ENCODE assay signal across 18 cellular contexts in the genomic region with DNA sequence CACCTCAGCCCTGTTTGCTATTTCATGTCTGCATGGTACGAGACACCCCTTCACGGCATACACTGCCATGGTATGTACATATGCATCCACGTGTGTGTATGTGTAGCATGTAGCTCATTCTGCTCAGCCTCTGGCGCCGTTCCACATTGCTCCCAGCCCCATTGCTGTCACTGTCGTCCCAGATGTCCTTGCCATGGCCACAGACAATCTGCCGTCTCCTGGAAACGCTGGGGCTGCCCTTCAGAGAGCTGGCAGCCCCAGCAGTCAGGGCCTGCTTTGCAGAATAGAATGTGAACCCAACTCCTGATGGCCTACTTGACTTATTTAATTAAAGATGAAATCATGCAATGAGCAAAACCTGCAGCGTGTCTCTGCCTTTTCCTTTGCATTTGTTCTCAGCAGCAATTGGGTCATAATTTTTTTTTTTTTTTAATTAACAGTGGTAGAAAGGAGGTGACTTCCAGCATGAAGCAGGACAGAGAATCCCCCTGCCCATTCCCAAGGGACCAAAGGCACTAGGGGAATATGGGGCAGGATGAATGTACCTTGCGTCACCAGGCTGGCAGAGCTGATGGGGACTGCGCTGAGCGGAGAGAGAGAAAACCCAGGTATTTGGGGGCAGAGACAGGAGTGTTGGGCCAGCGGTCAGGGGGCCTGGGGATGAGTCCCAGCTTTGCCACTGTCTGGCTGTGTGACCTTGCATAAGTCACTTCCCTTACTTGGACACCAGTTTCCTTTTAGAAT. TPM values are rescaled to one million over a fixed set of nuclear protein-coding genes. Genes with fewer than 3 reads are reported as not detected.
DNase-seq lines count a peak whose midpoint lies in the region; ATAC-seq and TF ChIP-seq lines count a peak whose summit lies in the region.
"Had no signal": no experiment of that assay in that cellular context is flagged by ENCODE, and none has a peak within 500 bp of the region (broad histone marks: within the 10 kb centered on the region; RNA-seq: fewer than 3 reads in every experiment).

No MANE protein-coding gene starts in this region.

- no peak overlapping the region; the same call in 2 of the 3 replicates for H2BK15ac ChIP-seq in IMR-90 (ENCODE audit: low read depth, low read length)

- H3K9me3 ChIP-seq in IMR-90 (ENCODE audit: control insufficient read depth, insufficient read depth, low read length) (no peaks in the 10 kb centered on the region), left ventricle myocardium inferior (replicated peaks) (no peaks in the 10 kb centered on the region)
- H3K9me3 ChIP-seq: tibial artery had no signal

- H3K27ac ChIP-seq in IMR-90 (ENCODE audit: insufficient read depth, low read length) (no peak overlapping the region), left ventricle myocardium inferior (replicated peaks) (peak overlapping the region; percentile 92)
- H3K27ac ChIP-seq: VCaP had no signal

- no peaks in the 10 kb centered on the region; the same call in 1 of the 2 replicates for H3K36me3 ChIP-seq in IMR-90 (ENCODE audit: control insufficient read depth, insufficient read depth, low read length)
- H3K36me3 ChIP-seq in left ventricle myocardium inferior = peaks cover 6% of the 10 kb centered on the region

- H3K4me3 Mint-ChIP-seq in progenitor cell of endocrine pancreas (ENCODE audit: low read depth) = no peak overlapping the region
- no peak overlapping the region for H3K4me3 Mint-ChIP-seq in activated CD4-positive, alpha-beta memory T cell treated with anti-CD3 and anti-CD28 coated beads, Interleukin-2, amount 10 ng/mL, durations not matched to agents 7 days and 5 days
- H3K4me3 Mint-ChIP-seq: activated CD4-positive, alpha-beta memory T cell treated with anti-CD3 and anti-CD28 coated beads for 36 hours; activated naive CD8-positive, alpha-beta T cell treated with anti-CD3 and anti-CD28 coated beads for 36 hours; activated T-cell treated with anti-CD3 and anti-CD28 coated beads, Interleukin-2, amount 50 U/mL, for 4 hours; B cell; immature natural killer cell had no signal

- intact Hi-C loops in IMR-90 (cut with micrococcal nuclease) (no loop called here), left ventricle myocardium inferior (cut with micrococcal nuclease) (no loop called here)

- no peak overlapping the region for H3K4me3 ChIP-seq in IMR-90 (ENCODE audit: insufficient read depth, low read depth, low read length)
- no peak overlapping the region for H3K4me3 ChIP-seq in left ventricle myocardium inferior
- H3K4me3 ChIP-seq: tibial artery had no signal

- ATAC-seq in IMR-90 (ENCODE audit: low read depth) (no peak), GM19023 (IDR thresholded peaks at IDR 0.05; ENCODE audit: unreplicated experiment) (no peak)
- ATAC-seq: activated T-cell treated with anti-CD3 and anti-CD28 coated beads, Interleukin-2, amount 50 U/mL, for 4 hours had no signal

- peak overlapping the region; percentile 43 for H3K27ac Mint-ChIP-seq in progenitor cell of endocrine pancreas
- no peak overlapping the region for H3K27ac Mint-ChIP-seq in activated CD4-positive, alpha-beta memory T cell treated with anti-CD3 and anti-CD28 coated beads, Interleukin-2, amount 10 ng/mL, durations not matched to agents 7 days and 5 days
- H3K27ac Mint-ChIP-seq: activated CD4-positive, alpha-beta memory T cell treated with anti-CD3 and anti-CD28 coated beads for 36 hours; activated naive CD8-positive, alpha-beta T cell treated with anti-CD3 and anti-CD28 coated beads for 36 hours; B cell; immature natural killer cell had no signal

- no peak overlapping the region for H3K23ac ChIP-seq in IMR-90 (ENCODE audit: low read depth, low read length)

- no peak overlapping the region for H3K4me2 ChIP-seq in IMR-90 (ENCODE audit: low read depth, low read length)

- peaks cover 19% of the 10 kb centered on the region for H3K4me1 Mint-ChIP-seq in progenitor cell of endocrine pancreas (ENCODE audit: low read depth)
- H3K4me1 Mint-ChIP-seq in activated CD4-positive, alpha-beta memory T cell treated with anti-CD3 and anti-CD28 coated beads, Interleukin-2, amount 10 ng/mL, durations not matched to agents 7 days and 5 days = no peaks in the 10 kb centered on the region
- H3K4me1 Mint-ChIP-seq: activated naive CD8-positive, alpha-beta T cell treated with anti-CD3 and anti-CD28 coated beads for 36 hours; B cell; immature natural killer cell had no signal

- H2AFZ ChIP-seq in IMR-90 (replicated peaks; ENCODE audit: low read length, poor library complexity) = no peak overlapping the region

- no peaks in the 10 kb centered on the region for H3K27me3 Mint-ChIP-seq in progenitor cell of endocrine pancreas
- H3K27me3 Mint-ChIP-seq in activated CD4-positive, alpha-beta memory T cell treated with anti-CD3 and anti-CD28 coated beads, Interleukin-2, amount 10 ng/mL, durations not matched to agents 7 days and 5 days = peaks cover 6% of the 10 kb centered on the region
- H3K27me3 Mint-ChIP-seq: activated CD4-positive, alpha-beta memory T cell treated with anti-CD3 and anti-CD28 coated beads for 36 hours; activated naive CD8-positive, alpha-beta T cell treated with anti-CD3 and anti-CD28 coated beads for 36 hours had no signal

- peak overlapping the region; percentile 23 for H2AK9ac ChIP-seq in IMR-90 (replicated peaks; ENCODE audit: low read depth, low read length, poor library complexity)

- peaks cover 10% of the 10 kb centered on the region; the same call in 1 of the 2 replicates for H4K20me1 ChIP-seq in IMR-90 (ENCODE audit: insufficient read depth, low read length)

- no peak overlapping the region for H3K14ac ChIP-seq in IMR-90 (replicated peaks; ENCODE audit: low read depth, low read length)

- CTCF ChIA-PET in IMR-90 (lab: Yijun Ruan, JAX) = no interaction called here
- CTCF ChIA-PET in activated CD4-positive, alpha-beta memory T cell treated with anti-CD3 and anti-CD28 coated beads, Interleukin-2, amount 10 ng/mL, durations not matched to agents 7 days and 5 days (lab: Charles Lee) = no interaction called here

- H3K4me1 ChIP-seq in IMR-90 (ENCODE audit: control insufficient read depth, insufficient read depth, low read length) (peaks cover 29% of the 10 kb centered on the region), left ventricle myocardium inferior (peaks cover 98% of the 10 kb centered on the region)

- H2AK5ac ChIP-seq in IMR-90 (ENCODE audit: low read depth, low read length) = no peak overlapping the region; the same call in 1 of the 2 replicates

- H4K5ac ChIP-seq in IMR-90 (ENCODE audit: low read depth, low read length) = no peak overlapping the region

- H2BK20ac ChIP-seq in IMR-90 (ENCODE audit: low read depth, low read length) = no peak overlapping the region

- peaks cover 34% of the 10 kb centered on the region for H3K9me1 ChIP-seq in IMR-90 (ENCODE audit: insufficient read depth, low read length)

- H3K18ac ChIP-seq in IMR-90 (ENCODE audit: low read depth, low read length) = no peak overlapping the region

- in situ Hi-C loops in IMR-90 (cut with MboI; ENCODE audit: low sequenced_read_pairs) = no loop called here

- H4K8ac ChIP-seq in IMR-90 (ENCODE audit: low read depth in 2 of 2, low read length in 2 of 2) = no peak overlapping the region

- H2BK120ac ChIP-seq in IMR-90 (ENCODE audit: low read depth, low read length) = no peak overlapping the region

- peaks cover 11 to 24% of the 10 kb centered on the region in 2 experiments for H3K79me1 ChIP-seq in IMR-90 (ENCODE audit: low read depth in 1 of 2, low read length in 2 of 2)

- H3K56ac ChIP-seq in IMR-90 (ENCODE audit: extremely low read depth, insufficient read depth, low read length) = no peak overlapping the region

- H3K36me3 Mint-ChIP-seq in progenitor cell of endocrine pancreas (ENCODE audit: insufficient read depth) = peaks cover 4% of the 10 kb centered on the region
- H3K36me3 Mint-ChIP-seq in activated CD4-positive, alpha-beta memory T cell treated with anti-CD3 and anti-CD28 coated beads, Interleukin-2, amount 10 ng/mL, durations not matched to agents 7 days and 5 days (ENCODE audit: low read depth) = no peaks in the 10 kb centered on the region
- H3K36me3 Mint-ChIP-seq: activated CD4-positive, alpha-beta memory T cell treated with anti-CD3 and anti-CD28 coated beads for 36 hours; activated naive CD8-positive, alpha-beta T cell treated with anti-CD3 and anti-CD28 coated beads for 36 hours; immature natural killer cell had no signal

- DNase-seq in IMR-90 (no peak), amygdala (lab: John Stamatoyannopoulos, UW) (peak in 34 of 56 donors; percentile 19 to 74 (median 50)), left ventricle myocardium inferior (peak; percentile 73), progenitor cell of endocrine pancreas (ENCODE audit: low spot score, unreplicated experiment) (no peak), LoVo (ENCODE audit: low spot score) (no peak)
- no peak for DNase-seq in activated CD4-positive, alpha-beta memory T cell treated with anti-CD3 and anti-CD28 coated beads, Interleukin-2, amount 10 ng/mL, durations not matched to agents 7 days and 5 days
- no peak for DNase-seq in activated effector memory CD4-positive, alpha-beta T cell treated with anti-CD3 and anti-CD28 coated beads, Interleukin-2, amount 50 U/mL, for 16 hours
- DNase-seq: activated CD4-positive, alpha-beta memory T cell treated with anti-CD3 and anti-CD28 coated beads for 36 hours; activated naive CD8-positive, alpha-beta T cell treated with anti-CD3 and anti-CD28 coated beads for 36 hours; activated T-cell treated with anti-CD3 and anti-CD28 coated beads, Interleukin-2, amount 50 U/mL, for 4 hours; foreskin melanocyte; immature natural killer cell; stimulated activated CD4-positive, alpha-beta T cell treated with anti-CD3 and anti-CD28 coated beads, Interleukin-4, amount 100 ng/mL, for 24 hours; stimulated activated CD8-positive, alpha-beta memory T cell treated with anti-CD3 and anti-CD28 coated beads, Interleukin-4, amount 100 ng/mL, for 48 hours; tibial artery had no signal

- WGBS in IMR-90 (ENCODE audit: extremely low coverage in 2 of 2, insufficient read length in 1 of 2), 2 experiments = no CpG with 5 or more reads among the region's 13 CpGs

- H4K91ac ChIP-seq in IMR-90 (ENCODE audit: insufficient read depth, low read depth, low read length) = no peak overlapping the region

- dilution Hi-C loops in IMR-90 (cut with HindIII; ENCODE audit: low sequenced_read_pairs, unreplicated experiment) = no loop called here

- no peak overlapping the region for H3K9ac ChIP-seq in IMR-90 (ENCODE audit: low read depth, low read length)

- TF ChIP-seq POLR2A in IMR-90 (IDR thresholded peaks at IDR 0.05; ENCODE audit: low read depth, low read length) = no peak

- H3K27me3 ChIP-seq in IMR-90 (ENCODE audit: control insufficient read depth, insufficient read depth, low read length) (no peaks in the 10 kb centered on the region), left ventricle myocardium inferior (ENCODE audit: low read depth) (no peaks in the 10 kb centered on the region)
- H3K27me3 ChIP-seq: tibial artery had no signal

- H2BK5ac ChIP-seq in IMR-90 (ENCODE audit: low read depth, low read length, poor library complexity, severe bottlenecking) = no peak overlapping the region

- TF ChIP-seq RAD21 in IMR-90 (IDR thresholded peaks at IDR 0.05; ENCODE audit: low read length) = no peak

- H3K4ac ChIP-seq in IMR-90 (ENCODE audit: low read depth, low read length) = no peak overlapping the region

- H3K9me3 Mint-ChIP-seq in progenitor cell of endocrine pancreas (ENCODE audit: low read depth) = no peaks in the 10 kb centered on the region
- H3K9me3 Mint-ChIP-seq in activated CD4-positive, alpha-beta memory T cell treated with anti-CD3 and anti-CD28 coated beads, Interleukin-2, amount 10 ng/mL, durations not matched to agents 7 days and 5 days = no peaks in the 10 kb centered on the region
- H3K9me3 Mint-ChIP-seq: activated CD4-positive, alpha-beta memory T cell treated with anti-CD3 and anti-CD28 coated beads for 36 hours; activated naive CD8-positive, alpha-beta T cell treated with anti-CD3 and anti-CD28 coated beads for 36 hours; activated T-cell treated with anti-CD3 and anti-CD28 coated beads, Interleukin-2, amount 50 U/mL, for 4 hours; immature natural killer cell had no signal

- no TSS peak for BruUV-seq in IMR-90 (replicated peaks; lab: Mats Ljungman, UMichigan)

- POLR2A ChIA-PET in IMR-90 (lab: Charles Lee; ENCODE audit: unreplicated experiment) = no interaction called here
- POLR2A ChIA-PET in activated CD4-positive, alpha-beta memory T cell treated with anti-CD3 and anti-CD28 coated beads, Interleukin-2, amount 10 ng/mL, durations not matched to agents 7 days and 5 days (lab: Charles Lee) = no interaction called here

- TF ChIP-seq CTCF in IMR-90 (conservative IDR thresholded peaks at IDR 0.05; ENCODE audit: low read depth, low read length) (no peak), left ventricle myocardium inferior (IDR thresholded peaks at IDR 0.05; ENCODE audit: borderline replicate concordance) (no peak), progenitor cell of endocrine pancreas (IDR thresholded peaks at IDR 0.05; ENCODE audit: unreplicated experiment) (no peak)

RNA-seq across cellular contexts. Expression of a gene that starts 49.2 kb away (rescaled TPM):
- 9.0 and 10.6 TPM in 2 replicates for total RNA-seq in IMR-90 (2012; rRNA removed)
- polyA plus RNA-seq in IMR-90 (2012; rRNA removed) = 8.6 and 9.1 TPM in 2 replicates
- polyA plus RNA-seq in IMR-90 (2012; cell fraction: cytosol; rRNA removed) = 5.5 and 6.1 TPM in 2 replicates
- 5.5 and 7.2 TPM in 2 replicates for polyA plus RNA-seq in IMR-90 (2012; cell fraction: nucleus; rRNA removed; ENCODE audit: low replicate concordance)
- 18.0 TPM for total RNA-seq in left ventricle myocardium inferior
- 12.9 and 14.1 TPM in 2 replicates for total RNA-seq in progenitor cell of endocrine pancreas
- total RNA-seq in activated CD4-positive, alpha-beta memory T cell treated with anti-CD3 and anti-CD28 coated beads, Interleukin-2, amount 10 ng/mL, durations not matched to agents 7 days and 5 days = under 1 TPM; 0.03 to 0.05 TPM
- total RNA-seq: B cell had no signal
- polyA plus RNA-seq: immature natural killer cell had no signal

Comparison
In these comparisons a context has a peak if more than half of its experiments do, and no peak if none do; other contexts are left out.
1. DNase-seq: peak in amygdala (34 of 56) and left ventricle myocardium inferior (single experiment); none in IMR-90 (single experiment), progenitor cell of endocrine pancreas (single experiment), LoVo (single experiment), activated CD4-positive, alpha-beta memory T cell treated with anti-CD3 and anti-CD28 coated beads, Interleukin-2, amount 10 ng/mL, durations not matched to agents 7 days and 5 days (single experiment) and activated effector memory CD4-positive, alpha-beta T cell treated with anti-CD3 and anti-CD28 coated beads, Interleukin-2, amount 50 U/mL, for 16 hours (single experiment).